In the genomic region with DNA sequence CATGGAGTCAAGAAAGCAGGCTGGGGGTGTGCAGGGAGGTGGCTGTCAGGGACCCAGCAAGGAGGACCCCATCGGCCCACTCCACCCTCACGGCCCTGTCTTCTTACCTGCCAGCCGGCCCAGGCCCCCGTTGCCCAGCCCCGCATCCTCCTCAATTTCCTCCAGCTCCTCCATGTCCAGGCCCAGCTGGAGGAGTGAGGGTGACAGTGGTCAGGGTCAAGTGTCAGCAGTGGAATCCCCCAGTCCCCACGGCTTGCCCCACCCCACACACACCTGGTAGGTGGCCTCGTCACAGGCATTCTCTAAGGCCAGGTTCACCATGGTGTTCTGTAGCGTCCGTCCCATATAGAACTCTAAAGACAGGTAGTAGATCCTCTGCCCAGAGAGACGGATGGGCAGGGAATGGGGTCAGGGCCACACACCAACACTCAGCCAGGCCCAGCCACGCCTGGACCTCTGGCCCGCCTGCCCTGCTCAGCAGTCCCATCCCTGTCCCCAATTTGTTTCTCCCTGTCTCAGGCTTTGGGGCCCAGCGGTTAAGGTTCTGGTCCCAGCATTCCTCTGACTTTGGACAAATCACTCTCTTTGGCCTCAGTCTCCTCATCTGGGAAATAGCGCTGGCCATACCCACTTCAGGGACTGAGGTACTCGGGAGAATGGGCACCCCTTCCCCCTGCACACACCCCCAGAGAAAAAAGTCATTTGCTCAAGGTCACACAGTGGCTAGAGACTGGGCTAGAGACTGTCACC, we compare ENCODE assay signal across 20 cellular contexts. TPM values are rescaled to one million over a fixed set of nuclear protein-coding genes. Genes with fewer than 3 reads are reported as not detected.
DNase-seq lines count a peak whose midpoint lies in the region; ATAC-seq and TF ChIP-seq lines count a peak whose summit lies in the region.
"Had no signal": no experiment of that assay in that cellular context is flagged by ENCODE, and none has a peak within 500 bp of the region (broad histone marks: within the 10 kb centered on the region; RNA-seq: fewer than 3 reads in every experiment).

No MANE protein-coding gene starts in this region.

- H3K9me3 Mint-ChIP-seq in activated naive CD4-positive, alpha-beta T cell treated with anti-CD3 and anti-CD28 coated beads, Interleukin-2, amount 10 ng/mL, durations not matched to agents 7 days and 5 days = no peaks in the 10 kb centered on the region
- no peaks in the 10 kb centered on the region for H3K9me3 Mint-ChIP-seq in naive B cell
- H3K9me3 Mint-ChIP-seq: activated CD4-positive, alpha-beta T cell treated with anti-CD3 and anti-CD28 coated beads, Interleukin-2, amount 10 ng/mL, durations not matched to agents 24 days and 14 days; activated T-cell treated with anti-CD3 and anti-CD28 coated beads, Interleukin-2, amount 50 U/mL, for 24 hours; CD8-positive, alpha-beta memory T cell had no signal

- intact Hi-C loops in stomach (cut with DNase I; ENCODE audit: low total_unique reads) = no loop called here

- peaks cover 7% of the 10 kb centered on the region for H3K36me3 ChIP-seq in thoracic aorta
- H3K36me3 ChIP-seq in stomach = peaks cover 14 to 18% (median 17%) of the 10 kb centered on the region in 4 donors
- peaks cover 0 to 10% (median 0%) of the 10 kb centered on the region in 3 donors for H3K36me3 ChIP-seq in Peyer's patch

- H3K9me3 ChIP-seq in thoracic aorta (no peaks in the 10 kb centered on the region), stomach (no peaks in the 10 kb centered on the region), Peyer's patch (no peaks in the 10 kb centered on the region)
- H3K9me3 ChIP-seq: A549 had no signal

- H3K36me3 Mint-ChIP-seq in activated naive CD4-positive, alpha-beta T cell treated with anti-CD3 and anti-CD28 coated beads, Interleukin-2, amount 10 ng/mL, durations not matched to agents 7 days and 5 days = peaks cover 33% of the 10 kb centered on the region
- H3K36me3 Mint-ChIP-seq in naive B cell = peaks cover 0 to 17% of the 10 kb centered on the region in 2 donors

- WGBS in stomach, 5 donors = 85 to 90% (median 89%) methylated on average over 12 to 15 of the region's 15 CpGs

- DNase-seq in activated naive CD4-positive, alpha-beta T cell treated with anti-CD3 and anti-CD28 coated beads, Interleukin-2, amount 10 ng/mL, durations not matched to agents 7 days and 5 days = peak; percentile 17
- DNase-seq in activated naive CD4-positive, alpha-beta T cell treated with Interleukin-2 at 50 U/mL for 16 hours = no peak
- DNase-seq in coronary artery (ENCODE audit: low spot score) = no peak
- no peak for DNase-seq in naive B cell
- no peak for DNase-seq in thoracic aorta (ENCODE audit: low spot score)
- DNase-seq in stomach = no peak
- no peak for DNase-seq in Peyer's patch
- DNase-seq in globus pallidus (ENCODE audit: low spot score) = no peak
- DNase-seq: activated CD4-positive, alpha-beta T cell treated with anti-CD3 and anti-CD28 coated beads, Interleukin-2, amount 10 ng/mL, durations not matched to agents 24 days and 14 days; activated T-cell treated with anti-CD3 and anti-CD28 coated beads, Interleukin-2, amount 50 U/mL, for 24 hours; NCI-H1048; NCI-H2171; NK-92 treated with Interleukin-12 subunit alpha and Interleukin-12 subunit beta, amount 100 ng/mL, for 24 hours; SIG-M5; T-helper 9 cell had no signal

- ATAC-seq in naive B cell (ENCODE audit: low read depth in 2 of 2) (no peak), thoracic aorta (ENCODE audit: insufficient number of reproducible peaks, low FRiP score, low read depth) (no peak)
- ATAC-seq: HCT116 had no signal

- H3K4me3 ChIP-seq in coronary artery (peak overlapping the region; percentile 72), thoracic aorta (peak overlapping the region; percentile 66), stomach (peak overlapping the region in 1 of 4 donors; percentile 35), Peyer's patch (no peak overlapping the region)
- H3K4me3 ChIP-seq: A549, lung had no signal

- TF ChIP-seq CTCF in coronary artery (IDR thresholded peaks at IDR 0.05) (no peak), thoracic aorta (IDR thresholded peaks at IDR 0.05) (no peak), stomach (IDR thresholded peaks at IDR 0.05) (no peak), Peyer's patch (IDR thresholded peaks at IDR 0.05) (no peak)

- no peak overlapping the region for H3K4me3 Mint-ChIP-seq in activated naive CD4-positive, alpha-beta T cell treated with anti-CD3 and anti-CD28 coated beads, Interleukin-2, amount 10 ng/mL, durations not matched to agents 7 days and 5 days
- H3K4me3 Mint-ChIP-seq in naive B cell = no peak overlapping the region
- H3K4me3 Mint-ChIP-seq: activated CD4-positive, alpha-beta T cell treated with anti-CD3 and anti-CD28 coated beads, Interleukin-2, amount 10 ng/mL, durations not matched to agents 24 days and 14 days; activated T-cell treated with anti-CD3 and anti-CD28 coated beads, Interleukin-2, amount 50 U/mL, for 24 hours; CD8-positive, alpha-beta memory T cell had no signal

- TF ChIP-seq EP300 in stomach (IDR thresholded peaks at IDR 0.05) = no peak

- H3K4me1 Mint-ChIP-seq in activated naive CD4-positive, alpha-beta T cell treated with anti-CD3 and anti-CD28 coated beads, Interleukin-2, amount 10 ng/mL, durations not matched to agents 7 days and 5 days = peaks cover 58% of the 10 kb centered on the region
- H3K4me1 Mint-ChIP-seq in naive B cell = peaks cover 33 to 52% (median 40%) of the 10 kb centered on the region in 3 donors

- peak overlapping the region; percentile 28 for H3K27ac Mint-ChIP-seq in activated naive CD4-positive, alpha-beta T cell treated with anti-CD3 and anti-CD28 coated beads, Interleukin-2, amount 10 ng/mL, durations not matched to agents 7 days and 5 days
- peak overlapping the region in 4 of 6 donors; percentile 41 to 69 (median 52) for H3K27ac Mint-ChIP-seq in naive B cell
- H3K27ac Mint-ChIP-seq: activated CD4-positive, alpha-beta T cell treated with anti-CD3 and anti-CD28 coated beads, Interleukin-2, amount 10 ng/mL, durations not matched to agents 24 days and 14 days had no signal

- CTCF ChIA-PET in activated naive CD4-positive, alpha-beta T cell treated with anti-CD3 and anti-CD28 coated beads, Interleukin-2, amount 10 ng/mL, durations not matched to agents 7 days and 5 days (lab: Charles Lee) = interaction anchor here (1.1 to 15.2 kb wide), 2 partner anchors 9 to 12 kb away, joined by 4 to 208 read pairs; a partner anchor contains a TSS

- TF ChIP-seq POLR2A in stomach (IDR thresholded peaks at IDR 0.05) = no peak
- TF ChIP-seq POLR2A in Peyer's patch (IDR thresholded peaks at IDR 0.05) = no peak

- peak overlapping the region in 1 of 2 donors; percentile 95 for H3K27ac ChIP-seq in coronary artery
- peak overlapping the region; percentile 83 to 91 for H3K27ac ChIP-seq in thoracic aorta
- peak overlapping the region in 1 of 5 donors; percentile 42 for H3K27ac ChIP-seq in stomach
- H3K27ac ChIP-seq in Peyer's patch = no peak overlapping the region
- H3K27ac ChIP-seq: A549 had no signal

- H3K27me3 Mint-ChIP-seq in activated naive CD4-positive, alpha-beta T cell treated with anti-CD3 and anti-CD28 coated beads, Interleukin-2, amount 10 ng/mL, durations not matched to agents 7 days and 5 days = no peaks in the 10 kb centered on the region
- H3K27me3 Mint-ChIP-seq in naive B cell = no peaks in the 10 kb centered on the region
- H3K27me3 Mint-ChIP-seq: activated CD4-positive, alpha-beta T cell treated with anti-CD3 and anti-CD28 coated beads, Interleukin-2, amount 10 ng/mL, durations not matched to agents 24 days and 14 days; activated T-cell treated with anti-CD3 and anti-CD28 coated beads, Interleukin-2, amount 50 U/mL, for 24 hours; CD8-positive, alpha-beta memory T cell had no signal

- H3K27me3 ChIP-seq in thoracic aorta (replicated peaks; ENCODE audit: insufficient read depth) (no peaks in the 10 kb centered on the region), stomach (no peaks in the 10 kb centered on the region), Peyer's patch (no peaks in the 10 kb centered on the region)

- H3K4me1 ChIP-seq in thoracic aorta (ENCODE audit: control insufficient read depth in 1 of 2, low read depth in 2 of 2) = peaks cover 22 to 51% of the 10 kb centered on the region in 2 donors
- peaks cover 22 to 54% (median 41%) of the 10 kb centered on the region in 4 donors for H3K4me1 ChIP-seq in stomach
- peaks cover 0 to 31% (median 24%) of the 10 kb centered on the region in 4 donors for H3K4me1 ChIP-seq in Peyer's patch

RNA-seq across cellular contexts. Expression of a gene that starts 1.3 kb away (rescaled TPM):
- polyA plus RNA-seq in naive B cell (ENCODE audit: low read depth in 6 of 6) (1 to 10 TPM in 5 of 6 donors, not detected in 1; 2.1 to 4.9 (median 2.2) TPM), stomach (1 to 10 TPM in 2 of 3 donors, under 1 TPM in 1; 0.37 to 3.5 (median 3.1) TPM)
- total RNA-seq in thoracic aorta (10 to 100 TPM; 12.2 to 13.4 TPM), stomach (1 to 10 TPM in 2 of 5 donors, under 1 TPM in 2, not detected in 1; 0.58 to 2.0 (median 1.4) TPM), Peyer's patch (1 to 10 TPM in 3 of 4 donors, not detected in 1; 2.4 to 5.0 (median 2.5) TPM)

RNA-seq across cellular contexts. Expression of a gene that starts 14.6 kb away (rescaled TPM):
- polyA plus RNA-seq in naive B cell (ENCODE audit: low read depth in 6 of 6) (100 to 1,000 TPM; 274 to 429 (median 285) TPM), stomach (10 to 100 TPM in 1 of 3 donors, 1 to 10 TPM in 2; 7.2 to 20.6 (median 8.2) TPM)
- total RNA-seq in thoracic aorta (10 to 100 TPM; 78.4 to 89.1 TPM), stomach (10 to 100 TPM in 3 of 5 donors, 1 to 10 TPM in 2; 5.3 to 60.8 (median 13.4) TPM), Peyer's patch (100 to 1,000 TPM in 1 of 4 donors, 10 to 100 TPM in 3; 11.5 to 210 (median 16.0) TPM)

RNA-seq across cellular contexts. Expression of a gene that starts 19.8 kb away (rescaled TPM):
- polyA plus RNA-seq in naive B cell (ENCODE audit: low read depth in 6 of 6) (100 to 1,000 TPM in 4 of 6 donors, 10 to 100 TPM in 2; 68.6 to 242 (median 132) TPM), stomach (10 to 100 TPM; 57.5 to 72.1 (median 63.4) TPM)
- total RNA-seq in thoracic aorta (100 to 1,000 TPM; 250 to 512 TPM), stomach (100 to 1,000 TPM; 235 to 341 (median 279) TPM), Peyer's patch (100 to 1,000 TPM; 247 to 621 (median 392) TPM)

RNA-seq across cellular contexts. Expression of a gene that starts 35.5 kb away (rescaled TPM):
- not detected for polyA plus RNA-seq in naive B cell (ENCODE audit: low read depth in 6 of 6)
- total RNA-seq in thoracic aorta = 10 to 100 TPM; 40.3 to 41.3 TPM
- total RNA-seq in stomach = 10 to 100 TPM in 1 of 5 donors, under 1 TPM in 1, not detected in 3; 0.14 to 16.9 TPM
- 1 to 10 TPM in 1 of 3 donors, under 1 TPM in 1, not detected in 1; 0.93 to 1.4 TPM for polyA plus RNA-seq in stomach
- 1 to 10 TPM; 1.6 to 4.2 (median 3.0) TPM for total RNA-seq in Peyer's patch
- total RNA-seq: dermis microvascular lymphatic vessel endothelial cell had no signal
- polyA plus RNA-seq: CD8-positive, alpha-beta memory T cell had no signal

RNA-seq across cellular contexts. Expression of a gene that starts 44.5 kb away (rescaled TPM):
- 10 to 100 TPM; 29.8 to 65.0 (median 39.7) TPM for polyA plus RNA-seq in naive B cell (ENCODE audit: low read depth in 6 of 6)
- total RNA-seq in thoracic aorta = 10 to 100 TPM; 23.3 to 39.1 TPM
- total RNA-seq in stomach = 10 to 100 TPM in 2 of 5 donors, 1 to 10 TPM in 3; 2.3 to 66.9 (median 9.0) TPM
- 10 to 100 TPM; 13.0 to 20.9 (median 13.8) TPM for polyA plus RNA-seq in stomach
- 10 to 100 TPM in 3 of 4 donors, 1 to 10 TPM in 1; 3.3 to 34.7 (median 20.3) TPM for total RNA-seq in Peyer's patch

Comparison
In these comparisons a context has a peak if more than half of its experiments do, and no peak if none do; other contexts are left out.
1. H3K27ac ChIP-seq: peak in thoracic aorta (2 of 2); none in Peyer's patch (0 of 4).
2. H3K4me3 ChIP-seq: peak in coronary artery (single experiment) and thoracic aorta (single experiment); none in Peyer's patch (0 of 4).